In genomic region chr17:36501963-36502362, GRCh38 we compare ENCODE assay signal across 30 cellular contexts. TPM values are rescaled to one million over a fixed set of nuclear protein-coding genes. Genes with fewer than 3 reads are reported as not detected.
DNase-seq lines count a peak whose midpoint lies in the region; ATAC-seq and TF ChIP-seq lines count a peak whose summit lies in the region.
"Had no signal": no experiment of that assay in that cellular context is flagged by ENCODE, and none has a peak within 500 bp of the region (broad histone marks: within the 10 kb centered on the region; RNA-seq: fewer than 3 reads in every experiment).

No MANE protein-coding gene starts in this region.

- no peak overlapping the region for H3K4me2 ChIP-seq in hepatocyte
- H3K4me2 ChIP-seq: PC-9 had no signal

- no peaks in the 10 kb centered on the region for H3K27me3 ChIP-seq in hepatocyte
- H3K27me3 ChIP-seq: upper lobe of left lung had no signal

- H4K20me1 ChIP-seq in hepatocyte (ENCODE audit: insufficient read depth, poor library complexity, severe bottlenecking), result no peaks in the 10 kb centered on the region

- no peaks in the 10 kb centered on the region for H3K79me2 ChIP-seq in hepatocyte

- no peaks in the 10 kb centered on the region for H3K36me3 ChIP-seq in hepatocyte (replicated peaks; ENCODE audit: insufficient read depth, low read depth)

- TF ChIP-seq CTCF in hepatocyte (IDR thresholded peaks at IDR 0.05; ENCODE audit: poor library complexity) (no peak), type B pancreatic cell (conservative IDR thresholded peaks at IDR 0.05) (no peak)

- peaks cover 90% of the 10 kb centered on the region for H3K36me3 Mint-ChIP-seq in activated T-helper 17 cell treated with anti-CD3 and anti-CD28 coated beads, Interleukin-2, amount 50 U/mL, for 72 hours (ENCODE audit: low read depth)
- H3K36me3 Mint-ChIP-seq in stimulated activated effector memory CD8-positive, alpha-beta T cell treated with anti-CD3 and anti-CD28 coated beads, Interleukin-12 subunit alpha, Interleukin-12 subunit beta, amount 100 ng/mL, for 72 hours, result peaks cover 98% of the 10 kb centered on the region
- H3K36me3 Mint-ChIP-seq in type B pancreatic cell, result peaks cover 8% of the 10 kb centered on the region

- intact Hi-C loops in cardiac septum (cut with DNase I), result no loop called here
- intact Hi-C loops in Right ventricle myocardium superior (cut with DNase I), result no loop called here

- no peak overlapping the region for H3K4me3 ChIP-seq in hepatocyte
- H3K4me3 ChIP-seq: PC-9, upper lobe of left lung had no signal

- H3K9me3 ChIP-seq in hepatocyte (ENCODE audit: low read depth), result no peaks in the 10 kb centered on the region
- H3K9me3 ChIP-seq: upper lobe of left lung had no signal

- H3K4me1 Mint-ChIP-seq in activated T-helper 17 cell treated with anti-CD3 and anti-CD28 coated beads, Interleukin-2, amount 50 U/mL, for 72 hours, result no peaks in the 10 kb centered on the region
- H3K4me1 Mint-ChIP-seq in stimulated activated effector memory CD8-positive, alpha-beta T cell treated with anti-CD3 and anti-CD28 coated beads, Interleukin-12 subunit alpha, Interleukin-12 subunit beta, amount 100 ng/mL, for 72 hours, result peaks cover 5% of the 10 kb centered on the region
- no peaks in the 10 kb centered on the region for H3K4me1 Mint-ChIP-seq in type B pancreatic cell (ENCODE audit: unreplicated experiment)

- peak overlapping the region; percentile 5 for H3K27ac Mint-ChIP-seq in activated T-helper 17 cell treated with anti-CD3 and anti-CD28 coated beads, Interleukin-2, amount 50 U/mL, for 72 hours
- peak overlapping the region; percentile 88 for H3K27ac Mint-ChIP-seq in stimulated activated effector memory CD8-positive, alpha-beta T cell treated with anti-CD3 and anti-CD28 coated beads, Interleukin-12 subunit alpha, Interleukin-12 subunit beta, amount 100 ng/mL, for 72 hours
- H3K27ac Mint-ChIP-seq in type B pancreatic cell, result no peak overlapping the region
- H3K27ac Mint-ChIP-seq: dendritic cell treated with granulocyte-macrophage colony-stimulating factor and Interleukin-4, amounts not matched to agents 40 ng/mL and 50 ng/mL, for 4 days had no signal

- H3K4me3 Mint-ChIP-seq in activated T-helper 17 cell treated with anti-CD3 and anti-CD28 coated beads, Interleukin-2, amount 50 U/mL, for 72 hours, result no peak overlapping the region
- no peak overlapping the region for H3K4me3 Mint-ChIP-seq in stimulated activated effector memory CD8-positive, alpha-beta T cell treated with anti-CD3 and anti-CD28 coated beads, Interleukin-12 subunit alpha, Interleukin-12 subunit beta, amount 100 ng/mL, for 72 hours
- H3K4me3 Mint-ChIP-seq in type B pancreatic cell, result no peak overlapping the region
- H3K4me3 Mint-ChIP-seq: dendritic cell treated with granulocyte-macrophage colony-stimulating factor and Interleukin-4, amounts not matched to agents 40 ng/mL and 50 ng/mL, for 4 days had no signal

- no peak for ATAC-seq in Right ventricle myocardium superior (ENCODE audit: poor library complexity)
- no peak for ATAC-seq in activated T-helper 17 cell treated with anti-CD3 and anti-CD28 coated beads, Interleukin-2, amount 50 U/mL, for 72 hours (replicated peaks)
- ATAC-seq in stimulated activated effector memory CD8-positive, alpha-beta T cell treated with anti-CD3 and anti-CD28 coated beads, Interleukin-12 subunit alpha, Interleukin-12 subunit beta, amount 100 ng/mL, for 72 hours, result no peak
- ATAC-seq: esophagus mucosa, HepG2 had no signal

- H3K27me3 Mint-ChIP-seq in activated T-helper 17 cell treated with anti-CD3 and anti-CD28 coated beads, Interleukin-2, amount 50 U/mL, for 72 hours, result no peaks in the 10 kb centered on the region
- H3K27me3 Mint-ChIP-seq in type B pancreatic cell, result no peaks in the 10 kb centered on the region
- H3K27me3 Mint-ChIP-seq: dendritic cell treated with granulocyte-macrophage colony-stimulating factor and Interleukin-4, amounts not matched to agents 40 ng/mL and 50 ng/mL, for 4 days; naive B cell had no signal

- 96% methylated on average over 6 of the region's 6 CpGs for WGBS in hepatocyte (ENCODE audit: low lambda C conversion rate, missing lambda C conversion rate)

- H3K9me2 ChIP-seq in hepatocyte (replicated peaks; ENCODE audit: insufficient read depth), result no peaks in the 10 kb centered on the region

- DNase-seq in cardiac septum (ENCODE audit: low spot score) (peak; percentile 51), Right ventricle myocardium superior (no peak), hepatocyte (ENCODE audit: low spot score) (peak; percentile 1), type B pancreatic cell (ENCODE audit: extremely low spot score, unreplicated experiment) (no peak), ACHN (no peak), UCSD-AML1 (lab: John Stamatoyannopoulos, UW; ENCODE audit: unreplicated experiment) (no peak)
- no peak for DNase-seq in stimulated activated effector memory CD8-positive, alpha-beta T cell treated with anti-CD3 and anti-CD28 coated beads, Interleukin-12 subunit alpha, Interleukin-12 subunit beta, amount 100 ng/mL, for 72 hours (ENCODE audit: low spot score in 2 of 2)
- DNase-seq: caudate nucleus; COR-L47; DMS53; midbrain; MM.1S; naive B cell; NCI-H1105 treated with DMSO at 0.1 percent for 48 hours; NCI-H187 treated with DMSO at 0.1 percent for 48 hours; NCI-H2171 treated with DMSO at 0.1 percent for 48 hours; NCI-H524 treated with DMSO at 0.1 percent for 48 hours; NK-92 treated with Interleukin-12 subunit alpha and Interleukin-12 subunit beta, amount 100 ng/mL, for 24 hours; occipital lobe; PC-9; SHP77; stimulated activated CD4-positive, alpha-beta T cell treated with anti-CD3 and anti-CD28 coated beads, Interleukin-4, amount 100 ng/mL, for 1 hour; substantia nigra; T-helper 9 cell; upper lobe of left lung; WERI-Rb-1 had no signal

- no peak overlapping the region for H2AFZ ChIP-seq in hepatocyte
- H2AFZ ChIP-seq: PC-9 had no signal

- H3K9me3 Mint-ChIP-seq in activated T-helper 17 cell treated with anti-CD3 and anti-CD28 coated beads, Interleukin-2, amount 50 U/mL, for 72 hours, result no peaks in the 10 kb centered on the region
- H3K9me3 Mint-ChIP-seq in stimulated activated effector memory CD8-positive, alpha-beta T cell treated with anti-CD3 and anti-CD28 coated beads, Interleukin-12 subunit alpha, Interleukin-12 subunit beta, amount 100 ng/mL, for 72 hours, result no peaks in the 10 kb centered on the region
- no peaks in the 10 kb centered on the region for H3K9me3 Mint-ChIP-seq in type B pancreatic cell
- H3K9me3 Mint-ChIP-seq: dendritic cell treated with granulocyte-macrophage colony-stimulating factor and Interleukin-4, amounts not matched to agents 40 ng/mL and 50 ng/mL, for 4 days; naive B cell had no signal

- H3K27ac ChIP-seq in hepatocyte, result no peak overlapping the region
- H3K27ac ChIP-seq: PC-9, upper lobe of left lung, WERI-Rb-1 had no signal

- no peaks in the 10 kb centered on the region for H3K4me1 ChIP-seq in hepatocyte (ENCODE audit: insufficient read depth)
- H3K4me1 ChIP-seq: upper lobe of left lung had no signal

- in situ Hi-C loops in ACHN (cut with HindIII; ENCODE audit: low pct_ligation_motif_present, low pct_unique_long_range_greater_than_20kb, low sequenced_read_pairs), result no loop called here

RNA-seq across cellular contexts. Expression of gene ZNHIT3, which starts 15.5 kb away (rescaled TPM):
- total RNA-seq in cardiac septum, result 20.8 TPM
- total RNA-seq in Right ventricle myocardium superior, result 20.0 TPM
- 10 to 100 TPM; 47.9 to 57.6 TPM for total RNA-seq in activated T-helper 17 cell treated with anti-CD3 and anti-CD28 coated beads, Interleukin-2, amount 50 U/mL, for 72 hours
- 48.1 and 54.1 TPM in 2 replicates for total RNA-seq in hepatocyte
- 39.6 and 53.3 TPM in 2 replicates for polyA plus RNA-seq in hepatocyte
- 34.6 and 43.3 TPM in 2 replicates for total RNA-seq in type B pancreatic cell (ENCODE audit: low replicate concordance)

RNA-seq across cellular contexts. Expression of gene MYO19, which starts 32.7 kb away (rescaled TPM):
- total RNA-seq in cardiac septum (16.0 TPM), Right ventricle myocardium superior (12.7 TPM), hepatocyte (29.8 and 32.1 TPM in 2 replicates), type B pancreatic cell (ENCODE audit: low replicate concordance) (71.3 and 94.7 TPM in 2 replicates)
- 100 to 1,000 TPM in 1 of 2 donors, 10 to 100 TPM in 1; 98.8 to 171 TPM for total RNA-seq in activated T-helper 17 cell treated with anti-CD3 and anti-CD28 coated beads, Interleukin-2, amount 50 U/mL, for 72 hours
- polyA plus RNA-seq in hepatocyte, result 19.7 and 24.5 TPM in 2 replicates

RNA-seq across cellular contexts. Expression of gene PIGW, which starts 32.8 kb away (rescaled TPM):
- total RNA-seq in cardiac septum (4.3 TPM), Right ventricle myocardium superior (3.6 TPM), hepatocyte (6.0 and 10.8 TPM in 2 replicates), type B pancreatic cell (ENCODE audit: low replicate concordance) (11.1 and 13.5 TPM in 2 replicates)
- 10 to 100 TPM in 1 of 2 donors, 1 to 10 TPM in 1; 9.0 to 22.2 TPM for total RNA-seq in activated T-helper 17 cell treated with anti-CD3 and anti-CD28 coated beads, Interleukin-2, amount 50 U/mL, for 72 hours
- polyA plus RNA-seq in hepatocyte, result 9.5 and 10.2 TPM in 2 replicates

RNA-seq across cellular contexts. Expression of gene GGNBP2, which starts 42.8 kb away (rescaled TPM):
- 50.2 TPM for total RNA-seq in cardiac septum
- total RNA-seq in Right ventricle myocardium superior, result 36.6 TPM
- total RNA-seq in activated T-helper 17 cell treated with anti-CD3 and anti-CD28 coated beads, Interleukin-2, amount 50 U/mL, for 72 hours, result 10 to 100 TPM; 84.2 to 95.7 TPM
- 69.6 and 79.9 TPM in 2 replicates for total RNA-seq in hepatocyte
- 52.2 and 54.1 TPM in 2 replicates for polyA plus RNA-seq in hepatocyte
- total RNA-seq in type B pancreatic cell (ENCODE audit: low replicate concordance), result 63.7 and 72.0 TPM in 2 replicates

Comparison
In these comparisons a context has a peak if more than half of its experiments do, and no peak if none do; other contexts are left out.
1. DNase-seq: peak in cardiac septum (single experiment) and hepatocyte (single experiment); none in Right ventricle myocardium superior (single experiment), stimulated activated effector memory CD8-positive, alpha-beta T cell treated with anti-CD3 and anti-CD28 coated beads, Interleukin-12 subunit alpha, Interleukin-12 subunit beta, amount 100 ng/mL, for 72 hours (0 of 2), type B pancreatic cell (single experiment), ACHN (single experiment) and UCSD-AML1 (single experiment).